Comparison of ENCODE assay signal across 30 cellular contexts in the genomic region with DNA sequence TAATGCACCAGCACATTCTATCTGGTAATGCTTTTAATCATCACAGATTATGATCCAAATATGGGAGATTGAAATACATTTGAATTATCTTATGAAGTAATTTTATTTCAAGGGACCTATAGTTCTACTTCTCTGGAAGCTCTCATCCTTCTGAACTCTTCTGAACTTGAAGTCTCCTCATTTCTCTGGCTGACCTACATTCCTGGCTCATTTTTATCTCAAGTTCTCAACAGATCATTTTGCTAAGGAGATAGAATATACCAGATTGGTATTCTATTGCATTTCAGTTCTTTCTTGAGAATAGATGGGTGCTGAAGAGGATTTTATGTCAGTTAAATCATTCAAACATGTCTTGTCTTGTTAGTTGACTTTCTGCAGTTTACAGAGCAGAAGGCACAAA. TPM values are rescaled to one million over a fixed set of nuclear protein-coding genes. Genes with fewer than 3 reads are reported as not detected.
A peak's percentile ranks its signal among the peaks of the same experiment; 100 is the strongest.
DNase-seq lines count a peak whose midpoint lies in the region; ATAC-seq, FAIRE-seq and TF ChIP-seq lines count a peak whose summit lies in the region.
"Had no signal": no experiment of that assay in that cellular context is flagged by ENCODE, and none has a peak within 500 bp of the region (broad histone marks: within the 10 kb centered on the region; RNA-seq: fewer than 3 reads in every experiment).

No MANE protein-coding gene starts in this region.

- ATAC-seq in activated T-helper 17 cell treated with anti-CD3 and anti-CD28 coated beads, Interleukin-2, amount 50 U/mL, for 72 hours (replicated peaks) = no peak
- ATAC-seq: activated CD4-positive, CD25-positive, alpha-beta regulatory T cell treated with anti-CD3 and anti-CD28 coated beads, Interleukin-2, amount 50 U/mL, for 24 hours; activated CD8-positive, alpha-beta memory T cell treated with anti-CD3 and anti-CD28 coated beads, Interleukin-2, amount 10 ng/mL, durations not matched to agents 7 days and 5 days; activated T-cell treated with anti-CD3 and anti-CD28 coated beads, Interleukin-2, amount 50 U/mL, for 4 hours; CD8-positive, alpha-beta T cell; pancreas; stimulated activated memory B cell treated with anti-CD40 and anti-IgM and Interleukin-4, amounts not matched to agents 10 μg/mL and 1 μg/mL and 100 μg/mL, for 72 hours; T-helper 17 cell had no signal

- H3K4me2 ChIP-seq in SK-N-SH = peak overlapping the region; percentile 84; the same call in 1 of the 2 replicates

- FAIRE-seq in G401.6 (lab: Jason Lieb, UNC) = peak; percentile 53
- FAIRE-seq: frontal cortex, pancreas, TTC549 had no signal

- no peak for TF ChIP-seq CTCF in SK-N-SH (IDR thresholded peaks at IDR 0.05)
- TF ChIP-seq CTCF in chondrocyte (IDR thresholded peaks at IDR 0.05) = no peak
- TF ChIP-seq CTCF in nephron (IDR thresholded peaks at IDR 0.05; ENCODE audit: unreplicated experiment in 3 of 3) = no peak

- H3K9me3 Mint-ChIP-seq in chondrocyte (ENCODE audit: low read depth) = no peaks in the 10 kb centered on the region
- H3K9me3 Mint-ChIP-seq in nephron = no peaks in the 10 kb centered on the region
- H3K9me3 Mint-ChIP-seq in activated T-helper 17 cell treated with anti-CD3 and anti-CD28 coated beads, Interleukin-2, amount 50 U/mL, for 72 hours = no peaks in the 10 kb centered on the region
- H3K9me3 Mint-ChIP-seq: activated T-cell treated with anti-CD3 and anti-CD28 coated beads, Interleukin-2, amount 50 U/mL, for 4 hours; CD8-positive, alpha-beta T cell; dendritic cell treated with granulocyte-macrophage colony-stimulating factor and Interleukin-4, amounts not matched to agents 40 ng/mL and 50 ng/mL, for 4 days; H9; stimulated activated memory B cell treated with anti-CD40 and anti-IgM and Interleukin-4, amounts not matched to agents 10 μg/mL and 1 μg/mL and 100 μg/mL, for 72 hours; type B pancreatic cell had no signal

- H3K4me3 Mint-ChIP-seq in chondrocyte (ENCODE audit: unreplicated experiment) (no peak overlapping the region), nephron (no peak overlapping the region)
- H3K4me3 Mint-ChIP-seq in activated T-helper 17 cell treated with anti-CD3 and anti-CD28 coated beads, Interleukin-2, amount 50 U/mL, for 72 hours = no peak overlapping the region
- H3K4me3 Mint-ChIP-seq: activated CD8-positive, alpha-beta memory T cell treated with anti-CD3 and anti-CD28 coated beads, Interleukin-2, amount 10 ng/mL, durations not matched to agents 7 days and 5 days; activated T-cell treated with anti-CD3 and anti-CD28 coated beads, Interleukin-2, amount 50 U/mL, for 4 hours; CD8-positive, alpha-beta T cell; dendritic cell treated with granulocyte-macrophage colony-stimulating factor and Interleukin-4, amounts not matched to agents 40 ng/mL and 50 ng/mL, for 4 days; H9; stimulated activated memory B cell treated with anti-CD40 and anti-IgM and Interleukin-4, amounts not matched to agents 10 μg/mL and 1 μg/mL and 100 μg/mL, for 72 hours; T-helper 17 cell; type B pancreatic cell had no signal

- H4K20me1 ChIP-seq in SK-N-SH (ENCODE audit: insufficient read depth) = peaks cover 47% of the 10 kb centered on the region

- H3K36me3 Mint-ChIP-seq in chondrocyte (ENCODE audit: low read depth) = peaks cover 8% of the 10 kb centered on the region
- peaks cover 81% of the 10 kb centered on the region for H3K36me3 Mint-ChIP-seq in nephron (ENCODE audit: low read depth)
- no peaks in the 10 kb centered on the region for H3K36me3 Mint-ChIP-seq in activated T-helper 17 cell treated with anti-CD3 and anti-CD28 coated beads, Interleukin-2, amount 50 U/mL, for 72 hours (ENCODE audit: low read depth)
- H3K36me3 Mint-ChIP-seq: activated CD8-positive, alpha-beta memory T cell treated with anti-CD3 and anti-CD28 coated beads, Interleukin-2, amount 10 ng/mL, durations not matched to agents 7 days and 5 days; CD8-positive, alpha-beta T cell; stimulated activated memory B cell treated with anti-CD40 and anti-IgM and Interleukin-4, amounts not matched to agents 10 μg/mL and 1 μg/mL and 100 μg/mL, for 72 hours had no signal

- POLR2A ChIA-PET in SK-N-SH (lab: Yijun Ruan, JAX) = no interaction called here

- H3K79me2 ChIP-seq in SK-N-SH (ENCODE audit: insufficient read depth) = peaks cover 100% of the 10 kb centered on the region

- H3K9me3 ChIP-seq in SK-N-SH = no peaks in the 10 kb centered on the region
- H3K9me3 ChIP-seq: BE2C, esophagus muscularis mucosa, pancreas had no signal

- DNase-seq in SK-N-SH (no peak), chondrocyte (ENCODE audit: low spot score) (no peak), COLO668 (lab: John Stamatoyannopoulos, UW; ENCODE audit: unreplicated experiment) (no peak), cortex of kidney (lab: John Stamatoyannopoulos, UW) (no peak)
- DNase-seq in activated T-cell treated with anti-CD3 and anti-CD28 coated beads, Interleukin-2, amount 50 U/mL, for 48 hours = no peak
- DNase-seq: activated CD4-positive, alpha-beta T cell treated with anti-CD3 and anti-CD28 coated beads, Interleukin-2, amount 50 U/mL, for 4 hours; activated CD8-positive, alpha-beta memory T cell treated with anti-CD3 and anti-CD28 coated beads, Interleukin-2, amount 10 ng/mL, durations not matched to agents 7 days and 5 days; activated naive CD4-positive, alpha-beta T cell treated with Interleukin-2 at 50 U/mL for 16 hours; activated T-cell treated with anti-CD3 and anti-CD28 coated beads, Interleukin-2, amount 50 U/mL, for 4 hours; adrenal gland; BE2C; CD8-positive, alpha-beta T cell; DMS153; H9; NCI-H146; NCI-H2107; pancreas; substantia nigra; T-helper 17 cell had no signal

- H3K4me1 Mint-ChIP-seq in chondrocyte (ENCODE audit: low read depth) (peaks cover 59% of the 10 kb centered on the region), nephron (peaks cover 33% of the 10 kb centered on the region)
- H3K4me1 Mint-ChIP-seq in activated T-helper 17 cell treated with anti-CD3 and anti-CD28 coated beads, Interleukin-2, amount 50 U/mL, for 72 hours = no peaks in the 10 kb centered on the region
- H3K4me1 Mint-ChIP-seq: activated CD8-positive, alpha-beta memory T cell treated with anti-CD3 and anti-CD28 coated beads, Interleukin-2, amount 10 ng/mL, durations not matched to agents 7 days and 5 days; stimulated activated memory B cell treated with anti-CD40 and anti-IgM and Interleukin-4, amounts not matched to agents 10 μg/mL and 1 μg/mL and 100 μg/mL, for 72 hours; T-helper 17 cell had no signal

- TF ChIP-seq RAD21 in SK-N-SH (IDR thresholded peaks at IDR 0.05; ENCODE audit: low read length) = no peak

- H3K36me3 ChIP-seq in SK-N-SH (replicated peaks in 1 of 2; ENCODE audit: control insufficient read depth in 1 of 2, insufficient read depth in 2 of 2, low read length in 1 of 2) = peaks cover 52 to 93% of the 10 kb centered on the region in 2 experiments
- H3K36me3 ChIP-seq: adrenal gland, BE2C, esophagus muscularis mucosa, pancreas had no signal

- H3K4me1 ChIP-seq in SK-N-SH (ENCODE audit: control insufficient read depth in 1 of 2, insufficient read depth in 2 of 2, low read depth in 1 of 2, low read length in 1 of 2) = peaks cover 0 to 58% of the 10 kb centered on the region in 2 experiments; a peak in 3 of 4 replicates
- H3K4me1 ChIP-seq: adrenal gland, BE2C, esophagus muscularis mucosa, pancreas had no signal

- TF ChIP-seq EP300 in SK-N-SH (IDR thresholded peaks at IDR 0.05; ENCODE audit: borderline replicate concordance in 1 of 2, low read depth in 1 of 2, low read length in 1 of 2) = no peak

- H3K27me3 ChIP-seq in SK-N-SH (ENCODE audit: insufficient read depth) = no peaks in the 10 kb centered on the region

- H3K27ac Mint-ChIP-seq in chondrocyte (ENCODE audit: unreplicated experiment) (peak overlapping the region; percentile 37), nephron (peak overlapping the region in 2 of 3 experiments; percentile 47 to 56)
- no peak overlapping the region for H3K27ac Mint-ChIP-seq in activated T-helper 17 cell treated with anti-CD3 and anti-CD28 coated beads, Interleukin-2, amount 50 U/mL, for 72 hours
- H3K27ac Mint-ChIP-seq: activated CD8-positive, alpha-beta memory T cell treated with anti-CD3 and anti-CD28 coated beads, Interleukin-2, amount 10 ng/mL, durations not matched to agents 7 days and 5 days; CD8-positive, alpha-beta T cell; dendritic cell treated with granulocyte-macrophage colony-stimulating factor and Interleukin-4, amounts not matched to agents 40 ng/mL and 50 ng/mL, for 4 days; H9; stimulated activated memory B cell treated with anti-CD40 and anti-IgM and Interleukin-4, amounts not matched to agents 10 μg/mL and 1 μg/mL and 100 μg/mL, for 72 hours; T-helper 17 cell; type B pancreatic cell had no signal

- peak overlapping the region; percentile 65 to 95; a peak in 3 of 4 replicates for H3K27ac ChIP-seq in SK-N-SH (ENCODE audit: low read depth in 2 of 2, low read length in 1 of 2)
- H3K27ac ChIP-seq: adrenal gland, esophagus muscularis mucosa, pancreas had no signal

- CTCF ChIA-PET in SK-N-SH (lab: Yijun Ruan, JAX) = no interaction called here

- H3K9me2 ChIP-seq in SK-N-SH = no peaks in the 10 kb centered on the region

- H3K4me3 ChIP-seq in SK-N-SH (ENCODE audit: low read depth in 2 of 2, low read length in 1 of 2) = peak overlapping the region in 1 of 2 experiments; percentile 9; a peak in 1 of 4 replicates
- H3K4me3 ChIP-seq: adrenal gland, esophagus muscularis mucosa, pancreas had no signal

- H3K9ac ChIP-seq in SK-N-SH = peak overlapping the region; percentile 100; the same call in 1 of the 2 replicates

- no peaks in the 10 kb centered on the region for H3K27me3 Mint-ChIP-seq in chondrocyte (ENCODE audit: low read depth)
- peaks cover 19% of the 10 kb centered on the region for H3K27me3 Mint-ChIP-seq in nephron (ENCODE audit: low read depth)
- peaks cover 44% of the 10 kb centered on the region for H3K27me3 Mint-ChIP-seq in activated T-helper 17 cell treated with anti-CD3 and anti-CD28 coated beads, Interleukin-2, amount 50 U/mL, for 72 hours

- no peak overlapping the region for H2AFZ ChIP-seq in SK-N-SH (ENCODE audit: low read depth)

- peaks cover 91% of the 10 kb centered on the region for H3F3A ChIP-seq in SK-N-SH (replicated peaks; ENCODE audit: insufficient read depth)

TF ChIP-seq in SK-N-SH, 30 proteins besides CTCF, POLR2A, EP300 and RAD21:
- TF ChIP-seq JUND (IDR thresholded peaks at IDR 0.05) = no peak
- TF ChIP-seq, protein P1, sequence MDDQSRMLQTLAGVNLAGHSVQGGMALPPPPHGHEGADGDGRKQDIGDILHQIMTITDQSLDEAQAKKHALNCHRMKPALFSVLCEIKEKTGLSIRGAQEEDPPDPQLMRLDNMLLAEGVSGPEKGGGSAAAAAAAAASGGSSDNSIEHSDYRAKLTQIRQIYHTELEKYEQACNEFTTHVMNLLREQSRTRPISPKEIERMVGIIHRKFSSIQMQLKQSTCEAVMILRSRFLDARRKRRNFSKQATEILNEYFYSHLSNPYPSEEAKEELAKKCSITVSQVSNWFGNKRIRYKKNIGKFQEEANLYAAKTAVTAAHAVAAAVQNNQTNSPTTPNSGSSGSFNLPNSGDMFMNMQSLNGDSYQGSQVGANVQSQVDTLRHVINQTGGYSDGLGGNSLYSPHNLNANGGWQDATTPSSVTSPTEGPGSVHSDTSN (IDR thresholded peaks at IDR 0.05) = peak; percentile 24; the same call in 1 of the 2 replicates

RNA-seq across cellular contexts. Expression of a gene that starts 7.9 kb away (rescaled TPM):
- polyA plus RNA-seq in SK-N-SH (2012; rRNA removed) = 48.0 and 57.0 TPM in 2 replicates
- polyA plus RNA-seq in SK-N-SH (2012; cell fraction: cytosol; rRNA removed) = 45.5 and 51.2 TPM in 2 replicates
- 98.5 and 146 TPM in 2 replicates for polyA plus RNA-seq in SK-N-SH (2012; cell fraction: nucleus; rRNA removed)
- total RNA-seq in chondrocyte = 18.6 to 23.0 TPM (median 19.6 TPM) in 3 replicates
- total RNA-seq in activated T-helper 17 cell treated with anti-CD3 and anti-CD28 coated beads, Interleukin-2, amount 50 U/mL, for 72 hours = not detected
- total RNA-seq: activated CD8-positive, alpha-beta memory T cell treated with anti-CD3 and anti-CD28 coated beads, Interleukin-2, amount 10 ng/mL, durations not matched to agents 7 days and 5 days; CD8-positive, alpha-beta T cell; NCI-H460; T-helper 17 cell had no signal

Comparison
In these comparisons a context has a peak if more than half of its experiments do, and no peak if none do; other contexts are left out.
1. RNA of a gene that starts 7.9 kb away (total RNA-seq): 18.6 to 23.0 TPM in chondrocyte; not detected in activated T-helper 17 cell treated with anti-CD3 and anti-CD28 coated beads, Interleukin-2, amount 50 U/mL, for 72 hours; every median in the first group is over 10 times any median in the second.